Comparison of ENCODE assay signal across 14 cellular contexts in genomic region chr1:210558302-210558701, GRCh38.
DNase-seq lines count a peak whose midpoint lies in the region; ATAC-seq and TF ChIP-seq lines count a peak whose summit lies in the region.
"Had no signal": no experiment of that assay in that cellular context is flagged by ENCODE, and none has a peak within 500 bp of the region (broad histone marks: within the 10 kb centered on the region; RNA-seq: fewer than 3 reads in every experiment).

No MANE protein-coding gene starts in this region.

- H3K9me3 ChIP-seq in A673 (ENCODE audit: low read depth, low read length, poor library complexity, severe bottlenecking): no peaks in the 10 kb centered on the region
- H3K9me3 ChIP-seq: spleen had no signal

- POLR2A ChIA-PET in A673 (lab: Charles Lee; ENCODE audit: low non-redundant PET): no interaction called here
- POLR2A ChIA-PET in RWPE1 (lab: Yijun Ruan, JAX; ENCODE audit: low non-redundant PET): no interaction called here

- H3K4me1 ChIP-seq in A673 (ENCODE audit: insufficient read depth, low read length, poor library complexity, severe bottlenecking): no peaks in the 10 kb centered on the region
- H3K4me1 ChIP-seq: spleen had no signal

- peaks cover 29% of the 10 kb centered on the region for H3K27me3 ChIP-seq in A673 (replicated peaks; ENCODE audit: insufficient read depth, low read depth, low read length, poor library complexity)
- H3K27me3 ChIP-seq: spleen had no signal

- intact Hi-C loops in A673 (cut with micrococcal nuclease; ENCODE audit: unreplicated experiment) (no loop called here), left cardiac atrium (cut with DNase I) (no loop called here)

- H3K36me3 ChIP-seq in A673 (ENCODE audit: insufficient read depth, low read length, poor library complexity, severe bottlenecking): no peaks in the 10 kb centered on the region
- H3K36me3 ChIP-seq: spleen had no signal

- no peak overlapping the region for H3K4me3 ChIP-seq in A673 (ENCODE audit: low read depth, low read length, poor library complexity, severe bottlenecking)
- H3K4me3 ChIP-seq: spleen had no signal

- CTCF ChIA-PET in A673 (lab: Charles Lee) (no interaction called here), RWPE1 (lab: Yijun Ruan, JAX) (no interaction called here)

- H3K27ac ChIP-seq in A673 (ENCODE audit: low read depth, low read length, poor library complexity, severe bottlenecking) (no peak overlapping the region), RWPE1 (no peak overlapping the region)
- H3K27ac ChIP-seq: spleen had no signal

- peak in 1 of 2 donors; percentile 74 for ATAC-seq in left cardiac atrium

- TF ChIP-seq CTCF in A673 (conservative IDR thresholded peaks at IDR 0.05; ENCODE audit: low read depth, low read length) (no peak), RWPE1 (conservative IDR thresholded peaks at IDR 0.05; ENCODE audit: low read depth) (no peak)

- DNase-seq in A673 (ENCODE audit: low spot score) (peak; percentile 9), HS-27A (ENCODE audit: low read depth) (peak; percentile 3), RPMI7951 (ENCODE audit: low read depth) (peak; percentile 31), left cardiac atrium (peak; percentile 77), NCI-H1694 treated with DMSO at 0.1 percent for 48 hours (lab: John Stamatoyannopoulos, UW) (no peak), RWPE1 (ENCODE audit: low spot score) (no peak)
- no peak for DNase-seq in activated CD8-positive, alpha-beta memory T cell treated with anti-CD3 and anti-CD28 coated beads, Interleukin-2, amount 50 U/mL, for 4 hours
- no peak for DNase-seq in stimulated activated CD4-positive, alpha-beta T cell treated with anti-CD3 and anti-CD28 coated beads, Interleukin-4, amount 100 ng/mL, for 24 hours
- DNase-seq: activated CD4-positive, alpha-beta memory T cell treated with anti-CD3 and anti-CD28 coated beads for 36 hours; activated naive CD4-positive, alpha-beta T cell treated with anti-CD3 and anti-CD28 coated beads for 36 hours; KG1; NCI-H526; nephron progenitor cell; spleen had no signal

- no TSS peak for BruUV-seq in A673 (replicated peaks; lab: Mats Ljungman, UMichigan)

Comparison
In these comparisons a context has a peak if more than half of its experiments do, and no peak if none do; other contexts are left out.
1. DNase-seq: peak in A673 (single experiment), HS-27A (single experiment), RPMI7951 (single experiment) and left cardiac atrium (single experiment); none in NCI-H1694 treated with DMSO at 0.1 percent for 48 hours (single experiment), activated CD8-positive, alpha-beta memory T cell treated with anti-CD3 and anti-CD28 coated beads, Interleukin-2, amount 50 U/mL, for 4 hours (single experiment), stimulated activated CD4-positive, alpha-beta T cell treated with anti-CD3 and anti-CD28 coated beads, Interleukin-4, amount 100 ng/mL, for 24 hours (single experiment) and RWPE1 (single experiment).